17 cellular contexts compared by ENCODE assay signal in genomic region chr3:127388412-127388811, GRCh38.
DNase-seq lines count a peak whose midpoint lies in the region; ATAC-seq and TF ChIP-seq lines count a peak whose summit lies in the region.
"Had no signal": no experiment of that assay in that cellular context is flagged by ENCODE, and none has a peak within 500 bp of the region (broad histone marks: within the 10 kb centered on the region; RNA-seq: fewer than 3 reads in every experiment).

No MANE protein-coding gene starts in this region.

- H2BK120ac ChIP-seq in neuronal stem cell (ENCODE audit: low read depth, low read length) = no peak overlapping the region

- no peak overlapping the region for H3K4me3 Mint-ChIP-seq in chondrocyte (ENCODE audit: unreplicated experiment)
- H3K4me3 Mint-ChIP-seq: CD4-positive, CD25-positive, alpha-beta regulatory T cell; CD8-positive, alpha-beta memory T cell; H9 had no signal

- no peak overlapping the region for H3K4me2 ChIP-seq in neuronal stem cell (ENCODE audit: insufficient read depth, low read length, poor library complexity, severe bottlenecking)

- H3K4me3 ChIP-seq in left lung (no peak overlapping the region), neuronal stem cell (ENCODE audit: low read length in 2 of 2) (no peak overlapping the region)

- H2AK5ac ChIP-seq in neuronal stem cell (ENCODE audit: low read depth, low read length) = peak overlapping the region; percentile 19

- DNase-seq in chondrocyte (ENCODE audit: low spot score) (peak; percentile 65), left lung (no peak), neuronal stem cell (ENCODE audit: low spot score) (no peak), dedifferentiated amniotic fluid mesenchymal stem cell (ENCODE audit: extremely low spot score) (no peak), NK-92 (lab: John Stamatoyannopoulos, UW; ENCODE audit: unreplicated experiment) (no peak)
- DNase-seq: ACHN; BE2C; CD4-positive, CD25-positive, alpha-beta regulatory T cell; CD8-positive, alpha-beta memory T cell; COR-L47; DMS 273 treated with DMSO at 0.1 percent for 48 hours; DMS53; DND-41; H9; IMR-90 had no signal

- H2BK12ac ChIP-seq in neuronal stem cell (ENCODE audit: low read length) = no peak overlapping the region

- peak overlapping the region; percentile 19 for H2AFZ ChIP-seq in neuronal stem cell (ENCODE audit: low read length)

- H3K9me3 ChIP-seq in left lung = no peaks in the 10 kb centered on the region
- no peaks in the 10 kb centered on the region for H3K9me3 ChIP-seq in neuronal stem cell (replicated peaks in 1 of 2; ENCODE audit: control insufficient read depth in 2 of 2, insufficient read depth in 1 of 2, low read depth in 1 of 2, low read length in 2 of 2)
- H3K9me3 ChIP-seq: BE2C had no signal

- H3K18ac ChIP-seq in neuronal stem cell (ENCODE audit: low read length) = peak overlapping the region; percentile 67

- H3K36me3 Mint-ChIP-seq in chondrocyte (ENCODE audit: low read depth) = no peaks in the 10 kb centered on the region
- H3K36me3 Mint-ChIP-seq: CD4-positive, CD25-positive, alpha-beta regulatory T cell; CD8-positive, alpha-beta memory T cell had no signal

- H3K9ac ChIP-seq in neuronal stem cell (ENCODE audit: low read depth, low read length, poor library complexity) = no peak overlapping the region

- H3K27ac Mint-ChIP-seq in chondrocyte (ENCODE audit: unreplicated experiment) = no peak overlapping the region
- H3K27ac Mint-ChIP-seq: CD4-positive, CD25-positive, alpha-beta regulatory T cell; CD8-positive, alpha-beta memory T cell had no signal

- no peak overlapping the region for H2BK5ac ChIP-seq in neuronal stem cell (ENCODE audit: low read length)

- ATAC-seq in left lung (peak; percentile 49), HG03095 (IDR thresholded peaks at IDR 0.05; ENCODE audit: unreplicated experiment) (no peak), HG02588 (IDR thresholded peaks at IDR 0.05; ENCODE audit: unreplicated experiment) (no peak)

- no peak overlapping the region for H2BK15ac ChIP-seq in neuronal stem cell (ENCODE audit: low read length)

- no peak overlapping the region for H4K91ac ChIP-seq in neuronal stem cell (ENCODE audit: low read depth, low read length, poor library complexity)

- intact Hi-C loops in left lung (cut with DNase I) = no loop called here

- H3K27ac ChIP-seq in left lung = no peak overlapping the region
- H3K27ac ChIP-seq in neuronal stem cell (replicated peaks; ENCODE audit: low read length) = no peak overlapping the region

- peaks cover 6% of the 10 kb centered on the region for H3K4me1 Mint-ChIP-seq in chondrocyte (ENCODE audit: low read depth)
- H3K4me1 Mint-ChIP-seq: CD4-positive, CD25-positive, alpha-beta regulatory T cell; CD8-positive, alpha-beta memory T cell had no signal

- no peak overlapping the region for H3K4ac ChIP-seq in neuronal stem cell (ENCODE audit: low read length)

- no peak for TF ChIP-seq CTCF in chondrocyte (IDR thresholded peaks at IDR 0.05)
- TF ChIP-seq CTCF in left lung (IDR thresholded peaks at IDR 0.05) = no peak

- peaks cover 21% of the 10 kb centered on the region for H3K27me3 Mint-ChIP-seq in chondrocyte (ENCODE audit: low read depth)

- H3K79me1 ChIP-seq in neuronal stem cell (ENCODE audit: low read depth, low read length) = no peaks in the 10 kb centered on the region

- H3K9me3 Mint-ChIP-seq in chondrocyte (ENCODE audit: low read depth) = peaks cover under 1% of the 10 kb centered on the region
- H3K9me3 Mint-ChIP-seq: CD8-positive, alpha-beta memory T cell had no signal

- H3K36me3 ChIP-seq in left lung = no peaks in the 10 kb centered on the region
- no peaks in the 10 kb centered on the region for H3K36me3 ChIP-seq in neuronal stem cell (replicated peaks in 1 of 2; ENCODE audit: control insufficient read depth in 2 of 2, insufficient read depth in 2 of 2, low read length in 2 of 2)
- H3K36me3 ChIP-seq: BE2C had no signal

- no peak overlapping the region for H4K8ac ChIP-seq in neuronal stem cell (ENCODE audit: low read depth, low read length)

- H3K4me1 ChIP-seq in left lung = no peaks in the 10 kb centered on the region
- peaks cover 12 to 19% of the 10 kb centered on the region in 2 donors for H3K4me1 ChIP-seq in neuronal stem cell (ENCODE audit: control insufficient read depth in 2 of 2, insufficient read depth in 1 of 2, low read depth in 1 of 2, low read length in 2 of 2)

- H3K27me3 ChIP-seq in left lung = peaks cover 0 to 35% of the 10 kb centered on the region in 2 donors
- H3K27me3 ChIP-seq in neuronal stem cell (ENCODE audit: control insufficient read depth in 3 of 3, insufficient read depth in 3 of 3, low read depth in 1 of 3, low read length in 3 of 3) = no peaks in the 10 kb centered on the region
- H3K27me3 ChIP-seq: BE2C had no signal

- H3K14ac ChIP-seq in neuronal stem cell (ENCODE audit: low read length) = no peak overlapping the region

- no peak overlapping the region for H3K23ac ChIP-seq in neuronal stem cell (ENCODE audit: low read depth, low read length, poor library complexity)

- WGBS in neuronal stem cell (ENCODE audit: extremely low coverage in 2 of 2, insufficient read length in 2 of 2, insufficient replicate concordance in 1 of 2), 2 donors = no CpG with 5 or more reads among the region's 10 CpGs
